14 cellular contexts compared by ENCODE assay signal in genomic region chr16:67915831-67916723, GRCh38. TPM values are rescaled to one million over a fixed set of nuclear protein-coding genes. Genes with fewer than 3 reads are reported as not detected.
DNase-seq lines count a peak whose midpoint lies in the region; ATAC-seq, FAIRE-seq and TF ChIP-seq lines count a peak whose summit lies in the region.
"Had no signal": no experiment of that assay in that cellular context is flagged by ENCODE, and none has a peak within 500 bp of the region (broad histone marks: within the 10 kb centered on the region; RNA-seq: fewer than 3 reads in every experiment).

No MANE protein-coding gene starts in this region.

- no peak for TF ChIP-seq RAD21 in HepG2 (CRISPR knock-in tag; IDR thresholded peaks at IDR 0.05)

- H3K4me1 ChIP-seq in HepG2 (ENCODE audit: insufficient read depth, low read length) (peaks cover 34% of the 10 kb centered on the region), tibial artery (peaks cover 0 to 43% (median 26%) of the 10 kb centered on the region in 4 donors), adrenal gland (replicated peaks in 1 of 2) (peaks cover 9 to 15% of the 10 kb centered on the region in 2 donors)

- no peak for DNase-seq in Right ventricle myocardium superior
- no peak for DNase-seq in Right ventricle myocardium inferior (ENCODE audit: missing footprints)
- DNase-seq in HepG2 (ENCODE audit: low spot score) = peak; percentile 59
- no peak for DNase-seq in tibial artery
- DNase-seq in AG08395 (ENCODE audit: low spot score) = no peak
- DNase-seq in occipital lobe (lab: John Stamatoyannopoulos, UW) = no peak
- no peak for DNase-seq in adrenal gland
- DNase-seq: amniotic stem cell, BE2C, heart right ventricle, OCI-M1, T-helper 2 cell had no signal

- no peaks in the 10 kb centered on the region for H3K9me3 ChIP-seq in HepG2 (ENCODE audit: low read length)
- H3K9me3 ChIP-seq in tibial artery = no peaks in the 10 kb centered on the region
- no peaks in the 10 kb centered on the region for H3K9me3 ChIP-seq in adrenal gland (replicated peaks in 1 of 3)
- H3K9me3 ChIP-seq: BE2C, heart right ventricle had no signal

- no peak overlapping the region for H3K9ac ChIP-seq in HepG2 (ENCODE audit: insufficient read depth, low read depth, low read length)

- peaks cover 12% of the 10 kb centered on the region for H3K4me1 Mint-ChIP-seq in activated T-helper 17 cell treated with anti-CD3 and anti-CD28 coated beads, Interleukin-2, amount 50 U/mL, for 72 hours

- no peak; a peak in 1 of 4 replicates for TF ChIP-seq EP300 in HepG2 (IDR thresholded peaks at IDR 0.05; ENCODE audit: low read depth in 2 of 2, low read length in 2 of 2)
- no peak for TF ChIP-seq EP300 in HepG2 (CRISPR knock-in tag; IDR thresholded peaks at IDR 0.05; ENCODE audit: borderline replicate concordance)

- no peak overlapping the region for H2AFZ ChIP-seq in HepG2 (ENCODE audit: low read length)

- peaks cover 6% of the 10 kb centered on the region; the same call in 1 of the 2 replicates for H4K20me1 ChIP-seq in HepG2 (ENCODE audit: insufficient read depth, low read length)

- H3K36me3 ChIP-seq in HepG2 (replicated peaks in 1 of 2; ENCODE audit: control insufficient read depth in 1 of 2, insufficient read depth in 2 of 2, low read length in 2 of 2) (peaks cover 15 to 20% of the 10 kb centered on the region in 2 experiments; a peak in 4 of 5 replicates), tibial artery (peaks cover under 1 to 26% (median 2%) of the 10 kb centered on the region in 3 donors), adrenal gland (replicated peaks in 1 of 2) (peaks cover 0 to 10% of the 10 kb centered on the region in 2 donors)
- H3K36me3 ChIP-seq: BE2C had no signal

- TF ChIP-seq POLR2A in HepG2 (IDR thresholded peaks at IDR 0.05; ENCODE audit: insufficient read depth in 1 of 2, low read depth in 2 of 2, low read length in 2 of 2) = no peak
- no peak for TF ChIP-seq POLR2A in adrenal gland (IDR thresholded peaks at IDR 0.05)

- in situ Hi-C loops in HepG2 (cut with HindIII; ENCODE audit: extremely low pct_ligation_motif_present, low pct_unique_long_range_greater_than_20kb) = no loop called here

- no peaks in the 10 kb centered on the region for H3K79me2 ChIP-seq in HepG2 (ENCODE audit: insufficient read depth, low read length)

- no peaks in the 10 kb centered on the region for H3K27me3 Mint-ChIP-seq in activated T-helper 17 cell treated with anti-CD3 and anti-CD28 coated beads, Interleukin-2, amount 50 U/mL, for 72 hours
- H3K27me3 Mint-ChIP-seq: memory B cell had no signal

- POLR2A ChIA-PET in HepG2 (lab: Yijun Ruan, JAX) = interaction anchor here (1.2 to 2.9 kb wide), 2 partner anchors 23 to 319 kb away, joined by 4 to 10 read pairs; partner anchors contain the start of gene PSKH1

- BruUV-seq in HepG2 (replicated peaks; lab: Mats Ljungman, UMichigan) = no TSS peak

- CTCF ChIA-PET in HepG2 (lab: Yijun Ruan, JAX; ENCODE audit: low intra/inter-chr PET ratio, low total read pairs) = interaction anchor here (1.7 kb wide), 1 partner anchor 33 kb away, joined by 3 read pairs; no protein-coding TSS in a partner anchor

- WGBS in HepG2 (ENCODE audit: low lambda C conversion rate) = 59% methylated on average over 7 of the region's 7 CpGs
- WGBS in adrenal gland, 4 donors = 79 to 87% (median 83%) methylated on average over 5 to 7 of the region's 7 CpGs

- no peaks in the 10 kb centered on the region for H3K27me3 ChIP-seq in HepG2 (ENCODE audit: control insufficient read depth in 1 of 2, insufficient read depth in 2 of 2, low read length in 2 of 2)
- no peaks in the 10 kb centered on the region for H3K27me3 ChIP-seq in tibial artery
- no peaks in the 10 kb centered on the region for H3K27me3 ChIP-seq in adrenal gland
- H3K27me3 ChIP-seq: BE2C, heart right ventricle had no signal

- peak overlapping the region; percentile 52 for H3K4me2 ChIP-seq in HepG2 (ENCODE audit: low read depth, low read length)

- intact Hi-C loops in Right ventricle myocardium superior (cut with DNase I) = no loop called here
- intact Hi-C loops in Right ventricle myocardium inferior (cut with DNase I) = no loop called here
- intact Hi-C loops in HepG2 (cut with micrococcal nuclease; ENCODE audit: unreplicated experiment) = no loop called here
- intact Hi-C loops in tibial artery (cut with DNase I; ENCODE audit: low total_unique reads) = no loop called here
- intact Hi-C loops in adrenal gland (cut with DNase I) = no loop called here

- ATAC-seq in Right ventricle myocardium superior (ENCODE audit: poor library complexity) = peak; percentile 35
- no peak for ATAC-seq in Right ventricle myocardium inferior
- ATAC-seq in activated T-helper 17 cell treated with anti-CD3 and anti-CD28 coated beads, Interleukin-2, amount 50 U/mL, for 72 hours (replicated peaks) = no peak
- peak; percentile 87 for ATAC-seq in HepG2

- no peak overlapping the region for H3K4me3 Mint-ChIP-seq in activated T-helper 17 cell treated with anti-CD3 and anti-CD28 coated beads, Interleukin-2, amount 50 U/mL, for 72 hours
- H3K4me3 Mint-ChIP-seq: memory B cell had no signal

- TF ChIP-seq CTCF in HepG2 (CRISPR knock-in tag; IDR thresholded peaks at IDR 0.05) = no peak
- no peak for TF ChIP-seq CTCF in tibial artery (IDR thresholded peaks at IDR 0.05)
- TF ChIP-seq CTCF in adrenal gland (IDR thresholded peaks at IDR 0.05) = no peak

- H3K36me3 Mint-ChIP-seq in activated T-helper 17 cell treated with anti-CD3 and anti-CD28 coated beads, Interleukin-2, amount 50 U/mL, for 72 hours (ENCODE audit: low read depth) = peaks cover 10% of the 10 kb centered on the region

- FAIRE-seq in HepG2 (lab: Jason Lieb, UNC) = peak; percentile 90

- H3K27ac Mint-ChIP-seq in activated T-helper 17 cell treated with anti-CD3 and anti-CD28 coated beads, Interleukin-2, amount 50 U/mL, for 72 hours = peak overlapping the region; percentile 90
- H3K27ac Mint-ChIP-seq: memory B cell had no signal

- peak overlapping the region; percentile 44 for H3K27ac ChIP-seq in HepG2 (ENCODE audit: extremely low read length, insufficient read depth, low read length)
- peak overlapping the region; percentile 40 to 57 for H3K27ac ChIP-seq in tibial artery
- H3K27ac ChIP-seq in adrenal gland = peak overlapping the region in 2 of 5 donors; percentile 84 to 85

- H3K4me3 ChIP-seq in HepG2 (replicated peaks in 1 of 3; ENCODE audit: insufficient read depth in 1 of 3, low read depth in 2 of 3, low read length in 3 of 3) (no peak overlapping the region), tibial artery (no peak overlapping the region), adrenal gland (no peak overlapping the region)
- H3K4me3 ChIP-seq: heart right ventricle had no signal

- no peaks in the 10 kb centered on the region for H3K9me3 Mint-ChIP-seq in activated T-helper 17 cell treated with anti-CD3 and anti-CD28 coated beads, Interleukin-2, amount 50 U/mL, for 72 hours
- H3K9me3 Mint-ChIP-seq: memory B cell had no signal

RNA-seq across cellular contexts. Expression of gene CTRL, which starts 15.6 kb away (rescaled TPM):
- 0.78 TPM for total RNA-seq in Right ventricle myocardium superior
- total RNA-seq in Right ventricle myocardium inferior = 0.81 TPM
- 1 to 10 TPM; 4.0 to 6.1 TPM for total RNA-seq in activated T-helper 17 cell treated with anti-CD3 and anti-CD28 coated beads, Interleukin-2, amount 50 U/mL, for 72 hours
- total RNA-seq in HepG2 (2016; rRNA removed; fragmentation: Illumina TruSeq; extraction: Trizol) = 1.1 and 2.7 TPM in 2 replicates
- 1.7 and 2.0 TPM in 2 replicates for total RNA-seq in HepG2 (2016; cell fraction: cytosol; rRNA removed; fragmentation: Illumina TruSeq; extraction: Trizol; ENCODE audit: low read depth)
- total RNA-seq in HepG2 (2016; cell fraction: insoluble cytoplasmic fraction; rRNA removed; fragmentation: Illumina TruSeq; extraction: Trizol) = 1.9 and 2.5 TPM in 2 replicates
- 2.8 and 4.0 TPM in 2 replicates for total RNA-seq in HepG2 (2016; cell fraction: membrane; rRNA removed; fragmentation: Illumina TruSeq; extraction: Trizol)
- total RNA-seq in HepG2 (2016; cell fraction: nucleus; rRNA removed; fragmentation: Illumina TruSeq; extraction: Trizol) = 2.4 and 3.4 TPM in 2 replicates
- 1.7 and 1.9 TPM in 2 replicates for polyA plus RNA-seq in HepG2 (2011; rRNA removed)
- 0.82 and 1.1 TPM in 2 replicates for polyA plus RNA-seq in HepG2 (2011; cell fraction: cytosol; rRNA removed)
- polyA plus RNA-seq in HepG2 (2011; cell fraction: nucleus; rRNA removed) = 8.1 and 10.3 TPM in 2 replicates
- polyA plus RNA-seq in HepG2 (2012) = 0.86 and 2.7 TPM in 2 replicates
- 2.1 and 2.2 TPM in 2 replicates for polyA plus RNA-seq in HepG2 (2016; cell fraction: cytosol; fragmentation: Illumina TruSeq; extraction: Trizol; ENCODE audit: low read depth)
- polyA plus RNA-seq in HepG2 (2016; cell fraction: insoluble cytoplasmic fraction; fragmentation: Illumina TruSeq; extraction: Trizol; ENCODE audit: low read depth) = 0.96 and 3.6 TPM in 2 replicates
- polyA plus RNA-seq in HepG2 (2016; cell fraction: membrane; fragmentation: Illumina TruSeq; extraction: Trizol; ENCODE audit: low read depth) = 1.7 and 2.4 TPM in 2 replicates
- polyA plus RNA-seq in HepG2 (2016; cell fraction: nucleus; fragmentation: Illumina TruSeq; extraction: Trizol; ENCODE audit: insufficient read depth, low read depth) = 6.3 and 7.8 TPM in 2 replicates
- polyA minus RNA-seq in HepG2 (2011; rRNA and poly(A)+ RNA removed; ENCODE audit: low replicate concordance) = 1.8 and 2.2 TPM in 2 replicates
- polyA minus RNA-seq in HepG2 (2011; cell fraction: cytosol; rRNA and poly(A)+ RNA removed) = not detected in 2 replicates
- polyA minus RNA-seq in HepG2 (2011; cell fraction: nucleus; rRNA and poly(A)+ RNA removed) = 0.90 and 2.0 TPM in 2 replicates
- total RNA-seq in occipital lobe = 1.4 TPM
- 1 to 10 TPM in 4 of 8 donors, under 1 TPM in 3, not detected in 1; 0.26 to 2.2 (median 1.2) TPM for total RNA-seq in adrenal gland
- 1 to 10 TPM in 2 of 3 donors, under 1 TPM in 1; 0.09 to 4.6 (median 3.2) TPM for polyA plus RNA-seq in adrenal gland

RNA-seq across cellular contexts. Expression of gene PSMB10, which starts 20.6 kb away (rescaled TPM):
- 59.0 TPM for total RNA-seq in Right ventricle myocardium superior
- 59.3 TPM for total RNA-seq in Right ventricle myocardium inferior
- 100 to 1,000 TPM; 201 to 217 TPM for total RNA-seq in activated T-helper 17 cell treated with anti-CD3 and anti-CD28 coated beads, Interleukin-2, amount 50 U/mL, for 72 hours
- total RNA-seq in HepG2 (2016; rRNA removed; fragmentation: Illumina TruSeq; extraction: Trizol) = 65.9 and 71.3 TPM in 2 replicates
- total RNA-seq in HepG2 (2016; cell fraction: cytosol; rRNA removed; fragmentation: Illumina TruSeq; extraction: Trizol; ENCODE audit: low read depth) = 135 and 146 TPM in 2 replicates
- 68.9 and 72.1 TPM in 2 replicates for total RNA-seq in HepG2 (2016; cell fraction: insoluble cytoplasmic fraction; rRNA removed; fragmentation: Illumina TruSeq; extraction: Trizol)
- total RNA-seq in HepG2 (2016; cell fraction: membrane; rRNA removed; fragmentation: Illumina TruSeq; extraction: Trizol) = 107 and 122 TPM in 2 replicates
- total RNA-seq in HepG2 (2016; cell fraction: nucleus; rRNA removed; fragmentation: Illumina TruSeq; extraction: Trizol) = 28.4 and 28.5 TPM in 2 replicates
- 12.7 and 17.8 TPM in 2 replicates for polyA plus RNA-seq in HepG2 (2011; rRNA removed)
- 15.3 and 32.0 TPM in 2 replicates for polyA plus RNA-seq in HepG2 (2011; cell fraction: cytosol; rRNA removed)
- 23.8 and 27.0 TPM in 2 replicates for polyA plus RNA-seq in HepG2 (2011; cell fraction: nucleus; rRNA removed)
- polyA plus RNA-seq in HepG2 (2012) = 20.6 and 20.8 TPM in 2 replicates
- polyA plus RNA-seq in HepG2 (2016; cell fraction: cytosol; fragmentation: Illumina TruSeq; extraction: Trizol; ENCODE audit: low read depth) = 128 and 158 TPM in 2 replicates
- polyA plus RNA-seq in HepG2 (2016; cell fraction: insoluble cytoplasmic fraction; fragmentation: Illumina TruSeq; extraction: Trizol; ENCODE audit: low read depth) = 65.0 and 66.8 TPM in 2 replicates
- 86.7 and 90.6 TPM in 2 replicates for polyA plus RNA-seq in HepG2 (2016; cell fraction: membrane; fragmentation: Illumina TruSeq; extraction: Trizol; ENCODE audit: low read depth)
- 32.5 and 33.1 TPM in 2 replicates for polyA plus RNA-seq in HepG2 (2016; cell fraction: nucleus; fragmentation: Illumina TruSeq; extraction: Trizol; ENCODE audit: insufficient read depth, low read depth)
- 16.1 and 17.6 TPM in 2 replicates for polyA minus RNA-seq in HepG2 (2011; rRNA and poly(A)+ RNA removed; ENCODE audit: low replicate concordance)
- polyA minus RNA-seq in HepG2 (2011; cell fraction: cytosol; rRNA and poly(A)+ RNA removed) = 5.4 and 12.7 TPM in 2 replicates
- polyA minus RNA-seq in HepG2 (2011; cell fraction: nucleus; rRNA and poly(A)+ RNA removed) = 7.2 and 9.8 TPM in 2 replicates
- total RNA-seq in occipital lobe = 13.3 TPM
- 10 to 100 TPM; 42.0 to 71.9 (median 59.1) TPM for total RNA-seq in adrenal gland
- polyA plus RNA-seq in adrenal gland = 100 to 1,000 TPM in 2 of 3 donors, 10 to 100 TPM in 1; 12.6 to 315 (median 305) TPM

RNA-seq across cellular contexts. Expression of gene PSKH1, which starts 23.0 kb away (rescaled TPM):
- 16.6 TPM for total RNA-seq in Right ventricle myocardium superior
- 18.1 TPM for total RNA-seq in Right ventricle myocardium inferior
- total RNA-seq in activated T-helper 17 cell treated with anti-CD3 and anti-CD28 coated beads, Interleukin-2, amount 50 U/mL, for 72 hours = 10 to 100 TPM in 1 of 2 donors, 1 to 10 TPM in 1; 7.5 to 11.8 TPM
- 8.4 and 12.9 TPM in 2 replicates for total RNA-seq in HepG2 (2016; rRNA removed; fragmentation: Illumina TruSeq; extraction: Trizol)
- total RNA-seq in HepG2 (2016; cell fraction: cytosol; rRNA removed; fragmentation: Illumina TruSeq; extraction: Trizol; ENCODE audit: low read depth) = 19.3 and 21.7 TPM in 2 replicates
- 11.2 and 11.8 TPM in 2 replicates for total RNA-seq in HepG2 (2016; cell fraction: insoluble cytoplasmic fraction; rRNA removed; fragmentation: Illumina TruSeq; extraction: Trizol)
- total RNA-seq in HepG2 (2016; cell fraction: membrane; rRNA removed; fragmentation: Illumina TruSeq; extraction: Trizol) = 29.0 and 30.2 TPM in 2 replicates
- 10.0 and 11.3 TPM in 2 replicates for total RNA-seq in HepG2 (2016; cell fraction: nucleus; rRNA removed; fragmentation: Illumina TruSeq; extraction: Trizol)
- 19.1 and 45.7 TPM in 2 replicates for polyA plus RNA-seq in HepG2 (2011; rRNA removed)
- polyA plus RNA-seq in HepG2 (2011; cell fraction: cytosol; rRNA removed) = 25.6 and 28.0 TPM in 2 replicates
- polyA plus RNA-seq in HepG2 (2011; cell fraction: nucleus; rRNA removed) = 28.8 and 29.7 TPM in 2 replicates
- 18.9 and 23.9 TPM in 2 replicates for polyA plus RNA-seq in HepG2 (2012)
- 17.3 and 28.4 TPM in 2 replicates for polyA plus RNA-seq in HepG2 (2016; cell fraction: cytosol; fragmentation: Illumina TruSeq; extraction: Trizol; ENCODE audit: low read depth)
- 25.1 and 27.8 TPM in 2 replicates for polyA plus RNA-seq in HepG2 (2016; cell fraction: insoluble cytoplasmic fraction; fragmentation: Illumina TruSeq; extraction: Trizol; ENCODE audit: low read depth)
- polyA plus RNA-seq in HepG2 (2016; cell fraction: membrane; fragmentation: Illumina TruSeq; extraction: Trizol; ENCODE audit: low read depth) = 46.7 and 49.0 TPM in 2 replicates
- 19.1 and 27.5 TPM in 2 replicates for polyA plus RNA-seq in HepG2 (2016; cell fraction: nucleus; fragmentation: Illumina TruSeq; extraction: Trizol; ENCODE audit: insufficient read depth, low read depth)
- 49.1 and 87.7 TPM in 2 replicates for polyA minus RNA-seq in HepG2 (2011; rRNA and poly(A)+ RNA removed; ENCODE audit: low replicate concordance)
- polyA minus RNA-seq in HepG2 (2011; cell fraction: cytosol; rRNA and poly(A)+ RNA removed) = 17.5 and 18.7 TPM in 2 replicates
- polyA minus RNA-seq in HepG2 (2011; cell fraction: nucleus; rRNA and poly(A)+ RNA removed) = 16.0 and 20.4 TPM in 2 replicates
- 5.1 TPM for total RNA-seq in occipital lobe
- total RNA-seq in adrenal gland = 10 to 100 TPM; 19.9 to 43.7 (median 29.1) TPM
- polyA plus RNA-seq in adrenal gland = 10 to 100 TPM in 2 of 3 donors, 1 to 10 TPM in 1; 9.5 to 18.2 (median 15.4) TPM

RNA-seq across cellular contexts. Expression of gene LCAT, which starts 27.8 kb away (rescaled TPM):
- total RNA-seq in Right ventricle myocardium superior (21.4 TPM), Right ventricle myocardium inferior (19.0 TPM), HepG2 (2016; rRNA removed; fragmentation: Illumina TruSeq; extraction: Trizol) (13.2 and 36.1 TPM in 2 replicates), occipital lobe (0.47 TPM), adrenal gland (10 to 100 TPM in 4 of 8 donors, 1 to 10 TPM in 4; 4.1 to 27.6 (median 12.6) TPM)
- 10 to 100 TPM; 15.0 to 19.1 TPM for total RNA-seq in activated T-helper 17 cell treated with anti-CD3 and anti-CD28 coated beads, Interleukin-2, amount 50 U/mL, for 72 hours
- total RNA-seq in HepG2 (2016; cell fraction: cytosol; rRNA removed; fragmentation: Illumina TruSeq; extraction: Trizol; ENCODE audit: low read depth) = 21.4 and 35.2 TPM in 2 replicates
- total RNA-seq in HepG2 (2016; cell fraction: insoluble cytoplasmic fraction; rRNA removed; fragmentation: Illumina TruSeq; extraction: Trizol) = 15.3 and 43.4 TPM in 2 replicates
- total RNA-seq in HepG2 (2016; cell fraction: membrane; rRNA removed; fragmentation: Illumina TruSeq; extraction: Trizol) = 28.1 and 30.3 TPM in 2 replicates
- 38.4 and 54.9 TPM in 2 replicates for total RNA-seq in HepG2 (2016; cell fraction: nucleus; rRNA removed; fragmentation: Illumina TruSeq; extraction: Trizol)
- polyA plus RNA-seq in HepG2 (2011; rRNA removed) (38.9 and 46.0 TPM in 2 replicates), adrenal gland (100 to 1,000 TPM in 1 of 3 donors, 10 to 100 TPM in 1, 1 to 10 TPM in 1; 3.0 to 240 (median 91.1) TPM)
- polyA plus RNA-seq in HepG2 (2011; cell fraction: cytosol; rRNA removed) = 19.5 and 23.4 TPM in 2 replicates
- polyA plus RNA-seq in HepG2 (2011; cell fraction: nucleus; rRNA removed) = 217 and 291 TPM in 2 replicates
- polyA plus RNA-seq in HepG2 (2012) = 56.2 and 59.4 TPM in 2 replicates
- 28.0 and 29.1 TPM in 2 replicates for polyA plus RNA-seq in HepG2 (2016; cell fraction: cytosol; fragmentation: Illumina TruSeq; extraction: Trizol; ENCODE audit: low read depth)
- polyA plus RNA-seq in HepG2 (2016; cell fraction: insoluble cytoplasmic fraction; fragmentation: Illumina TruSeq; extraction: Trizol; ENCODE audit: low read depth) = 16.8 and 22.2 TPM in 2 replicates
- 27.6 and 33.3 TPM in 2 replicates for polyA plus RNA-seq in HepG2 (2016; cell fraction: membrane; fragmentation: Illumina TruSeq; extraction: Trizol; ENCODE audit: low read depth)
- polyA plus RNA-seq in HepG2 (2016; cell fraction: nucleus; fragmentation: Illumina TruSeq; extraction: Trizol; ENCODE audit: insufficient read depth, low read depth) = 213 and 231 TPM in 2 replicates
- polyA minus RNA-seq in HepG2 (2011; rRNA and poly(A)+ RNA removed; ENCODE audit: low replicate concordance) = 3.9 and 39.1 TPM in 2 replicates
- polyA minus RNA-seq in HepG2 (2011; cell fraction: cytosol; rRNA and poly(A)+ RNA removed) = 12.8 and 12.9 TPM in 2 replicates
- 24.2 and 31.6 TPM in 2 replicates for polyA minus RNA-seq in HepG2 (2011; cell fraction: nucleus; rRNA and poly(A)+ RNA removed)

RNA-seq across cellular contexts. Expression of gene NRN1L, which starts 31.4 kb away (rescaled TPM):
- total RNA-seq in Right ventricle myocardium superior (not detected), Right ventricle myocardium inferior (0.54 TPM), HepG2 (2016; rRNA removed; fragmentation: Illumina TruSeq; extraction: Trizol) (0.53 TPM in 1 of 2 replicates, not detected in the other), occipital lobe (not detected), adrenal gland (1 to 10 TPM in 2 of 8 donors, under 1 TPM in 4, not detected in 2; 0.72 to 2.1 (median 0.90) TPM)
- 1 to 10 TPM in 1 of 2 donors, not detected in 1; 1.2 TPM for total RNA-seq in activated T-helper 17 cell treated with anti-CD3 and anti-CD28 coated beads, Interleukin-2, amount 50 U/mL, for 72 hours
- total RNA-seq in HepG2 (2016; cell fraction: cytosol; rRNA removed; fragmentation: Illumina TruSeq; extraction: Trizol; ENCODE audit: low read depth) = not detected in 2 replicates
- total RNA-seq in HepG2 (2016; cell fraction: insoluble cytoplasmic fraction; rRNA removed; fragmentation: Illumina TruSeq; extraction: Trizol) = 0.24 TPM in 1 of 2 replicates, not detected in the other
- 0.38 TPM in 1 of 2 replicates, not detected in the other for total RNA-seq in HepG2 (2016; cell fraction: membrane; rRNA removed; fragmentation: Illumina TruSeq; extraction: Trizol)
- total RNA-seq in HepG2 (2016; cell fraction: nucleus; rRNA removed; fragmentation: Illumina TruSeq; extraction: Trizol) = not detected in 2 replicates
- polyA plus RNA-seq in HepG2 (2011; rRNA removed) (1.2 and 1.3 TPM in 2 replicates), adrenal gland (1 to 10 TPM in 2 of 3 donors, under 1 TPM in 1; 0.99 to 6.8 (median 2.5) TPM)
- polyA plus RNA-seq in HepG2 (2011; cell fraction: cytosol; rRNA removed) = 0.33 and 0.93 TPM in 2 replicates
- polyA plus RNA-seq in HepG2 (2011; cell fraction: nucleus; rRNA removed) = 11.7 and 16.3 TPM in 2 replicates
- polyA plus RNA-seq in HepG2 (2012) = 0.90 and 2.0 TPM in 2 replicates
- polyA plus RNA-seq in HepG2 (2016; cell fraction: cytosol; fragmentation: Illumina TruSeq; extraction: Trizol; ENCODE audit: low read depth) = 0.19 TPM in 1 of 2 replicates, not detected in the other
- polyA plus RNA-seq in HepG2 (2016; cell fraction: insoluble cytoplasmic fraction; fragmentation: Illumina TruSeq; extraction: Trizol; ENCODE audit: low read depth) = not detected in 2 replicates
- not detected in 2 replicates for polyA plus RNA-seq in HepG2 (2016; cell fraction: membrane; fragmentation: Illumina TruSeq; extraction: Trizol; ENCODE audit: low read depth)
- polyA plus RNA-seq in HepG2 (2016; cell fraction: nucleus; fragmentation: Illumina TruSeq; extraction: Trizol; ENCODE audit: insufficient read depth, low read depth) = 1.4 and 1.9 TPM in 2 replicates
- polyA minus RNA-seq in HepG2 (2011; rRNA and poly(A)+ RNA removed; ENCODE audit: low replicate concordance) = 0.86 TPM in 1 of 2 replicates, not detected in the other
- polyA minus RNA-seq in HepG2 (2011; cell fraction: cytosol; rRNA and poly(A)+ RNA removed) = not detected in 2 replicates
- not detected in 2 replicates for polyA minus RNA-seq in HepG2 (2011; cell fraction: nucleus; rRNA and poly(A)+ RNA removed)

Comparison
In these comparisons a context has a peak if more than half of its experiments do, and no peak if none do; other contexts are left out.
1. ATAC-seq: peak in Right ventricle myocardium superior (single experiment) and HepG2 (single experiment); none in Right ventricle myocardium inferior (single experiment) and activated T-helper 17 cell treated with anti-CD3 and anti-CD28 coated beads, Interleukin-2, amount 50 U/mL, for 72 hours (single experiment).